37 cellular contexts compared by ENCODE assay signal in genomic region chr13:39296193-39296592, GRCh38.
"Had no signal": no experiment of that assay in that cellular context is flagged by ENCODE, and none has a peak within 500 bp of the region (broad histone marks: within the 10 kb centered on the region; RNA-seq: fewer than 3 reads in every experiment).

No MANE protein-coding gene starts in this region.

- H3K36me3 ChIP-seq: MG63 had no signal

- H3K27me3 ChIP-seq: MG63 had no signal

- H3K4me3 ChIP-seq: MG63 had no signal

- H3K9me3 ChIP-seq: MG63 had no signal

- DNase-seq: Karpas-422, Kasumi-1, MG63, MM.1S, MV-4-11, NCI-H1048, NCI-H1092, NCI-H1092 treated with DMSO at 0.1 percent for 48 hours, NCI-H1105, NCI-H1105 treated with DMSO at 0.1 percent for 48 hours, NCI-H1417, NCI-H1417 treated with DMSO at 0.1 percent for 48 hours, NCI-H1436, NCI-H1436 treated with DMSO at 0.1 percent for 48 hours, NCI-H146, NCI-H1694, NCI-H1694 treated with DMSO at 0.1 percent for 48 hours, NCI-H187, NCI-H187 treated with DMSO at 0.1 percent for 48 hours, NCI-H1930, NCI-H2029, NCI-H2029 treated with DMSO at 0.1 percent for 48 hours, NCI-H2081, NCI-H2081 treated with DMSO at 0.1 percent for 48 hours, NCI-H2107, NCI-H2171, NCI-H2171 treated with DMSO at 0.1 percent for 48 hours, NCI-H2227 treated with DMSO at 0.1 percent for 48 hours, NCI-H226, NCI-H345, NCI-H446, NCI-H446 treated with DMSO at 0.1 percent for 48 hours, NCI-H510A, NCI-H510A treated with DMSO at 0.1 percent for 48 hours, NCI-H524, NCI-H524 treated with DMSO at 0.1 percent for 48 hours, NCI-H526 had no signal
